Comparison of ENCODE assay signal across 13 cellular contexts in genomic region chr5:161548472-161549094, GRCh38. TPM values are rescaled to one million over a fixed set of nuclear protein-coding genes. Genes with fewer than 3 reads are reported as not detected.
DNase-seq lines count a peak whose midpoint lies in the region; ATAC-seq and TF ChIP-seq lines count a peak whose summit lies in the region.
"Had no signal": no experiment of that assay in that cellular context is flagged by ENCODE, and none has a peak within 500 bp of the region (broad histone marks: within the 10 kb centered on the region; RNA-seq: fewer than 3 reads in every experiment).

No MANE protein-coding gene starts in this region.

- peak overlapping the region; percentile 78 to 86 (median 85) for H3K4me3 Mint-ChIP-seq in nephron
- no peak overlapping the region for H3K4me3 Mint-ChIP-seq in stimulated activated memory B cell treated with anti-CD40 and anti-IgM and Interleukin-4, amounts not matched to agents 10 μg/mL and 1 μg/mL and 100 μg/mL, for 72 hours
- no peak overlapping the region for H3K4me3 Mint-ChIP-seq in activated T-helper 2 cell treated with anti-CD3 and anti-CD28 coated beads, Interferon-gamma antibody, Interleukin-2, Interleukin-4, amounts not matched to agents 10 μg/mL and 5 μg/mL and 100 μg/mL, durations not matched to agents 14 hours and 24 hours and 36 hours (ENCODE audit: low read depth)
- H3K4me3 Mint-ChIP-seq: activated T-helper 1 cell treated with anti-CD3 and anti-CD28 coated beads, Interleukin-12 subunit alpha, Interleukin-12 subunit beta, Interleukin-2, Interleukin-4 antibody, amounts not matched to agents 30 ng/mL and 10 ng/mL and 1 ng/mL, durations not matched to agents 14 hours and 24 hours and 36 hours; CD8-positive, alpha-beta T cell had no signal

- peaks cover 57% of the 10 kb centered on the region for H3K27me3 ChIP-seq in H7 (ENCODE audit: control insufficient read depth, insufficient read depth, low read length)
- peaks cover 54% of the 10 kb centered on the region for H3K27me3 ChIP-seq in foreskin keratinocyte
- H3K27me3 ChIP-seq: vagina had no signal

- H3K27me3 Mint-ChIP-seq in nephron (ENCODE audit: low read depth), result peaks cover 88% of the 10 kb centered on the region
- H3K27me3 Mint-ChIP-seq in stimulated activated memory B cell treated with anti-CD40 and anti-IgM and Interleukin-4, amounts not matched to agents 10 μg/mL and 1 μg/mL and 100 μg/mL, for 72 hours, result peaks cover 54% of the 10 kb centered on the region
- H3K27me3 Mint-ChIP-seq in activated T-helper 2 cell treated with anti-CD3 and anti-CD28 coated beads, Interferon-gamma antibody, Interleukin-2, Interleukin-4, amounts not matched to agents 10 μg/mL and 5 μg/mL and 100 μg/mL, durations not matched to agents 14 hours and 24 hours and 36 hours (ENCODE audit: low read depth), result peaks cover 56% of the 10 kb centered on the region

- H3K27ac Mint-ChIP-seq in nephron, result no peak overlapping the region
- H3K27ac Mint-ChIP-seq in stimulated activated memory B cell treated with anti-CD40 and anti-IgM and Interleukin-4, amounts not matched to agents 10 μg/mL and 1 μg/mL and 100 μg/mL, for 72 hours, result no peak overlapping the region
- H3K27ac Mint-ChIP-seq in activated T-helper 2 cell treated with anti-CD3 and anti-CD28 coated beads, Interferon-gamma antibody, Interleukin-2, Interleukin-4, amounts not matched to agents 10 μg/mL and 5 μg/mL and 100 μg/mL, durations not matched to agents 14 hours and 24 hours and 36 hours, result no peak overlapping the region
- H3K27ac Mint-ChIP-seq: activated T-helper 1 cell treated with anti-CD3 and anti-CD28 coated beads, Interleukin-12 subunit alpha, Interleukin-12 subunit beta, Interleukin-2, Interleukin-4 antibody, amounts not matched to agents 30 ng/mL and 10 ng/mL and 1 ng/mL, durations not matched to agents 14 hours and 24 hours and 36 hours; CD8-positive, alpha-beta T cell had no signal

- peak overlapping the region; percentile 58 for H3K4me3 ChIP-seq in H7 (ENCODE audit: insufficient read depth, low read depth, low read length)

- peaks cover 26% of the 10 kb centered on the region for H3K4me1 Mint-ChIP-seq in nephron
- peaks cover 20% of the 10 kb centered on the region for H3K4me1 Mint-ChIP-seq in stimulated activated memory B cell treated with anti-CD40 and anti-IgM and Interleukin-4, amounts not matched to agents 10 μg/mL and 1 μg/mL and 100 μg/mL, for 72 hours
- H3K4me1 Mint-ChIP-seq in activated T-helper 2 cell treated with anti-CD3 and anti-CD28 coated beads, Interferon-gamma antibody, Interleukin-2, Interleukin-4, amounts not matched to agents 10 μg/mL and 5 μg/mL and 100 μg/mL, durations not matched to agents 14 hours and 24 hours and 36 hours (ENCODE audit: low read depth), result peaks cover 19% of the 10 kb centered on the region

- H3K27ac ChIP-seq in foreskin keratinocyte, result no peak overlapping the region
- H3K27ac ChIP-seq: Peyer's patch, vagina had no signal

- no peaks in the 10 kb centered on the region for H3K4me1 ChIP-seq in foreskin keratinocyte

- no peak for TF ChIP-seq POLR2A in GM18505 (IDR thresholded peaks at IDR 0.05; ENCODE audit: borderline replicate concordance, extremely low read depth, insufficient read depth, insufficient read length)

- peaks cover 6% of the 10 kb centered on the region for H3K9me3 Mint-ChIP-seq in nephron
- H3K9me3 Mint-ChIP-seq in stimulated activated memory B cell treated with anti-CD40 and anti-IgM and Interleukin-4, amounts not matched to agents 10 μg/mL and 1 μg/mL and 100 μg/mL, for 72 hours, result peaks cover 5% of the 10 kb centered on the region
- no peaks in the 10 kb centered on the region for H3K9me3 Mint-ChIP-seq in activated T-helper 2 cell treated with anti-CD3 and anti-CD28 coated beads, Interferon-gamma antibody, Interleukin-2, Interleukin-4, amounts not matched to agents 10 μg/mL and 5 μg/mL and 100 μg/mL, durations not matched to agents 14 hours and 24 hours and 36 hours
- H3K9me3 Mint-ChIP-seq: activated T-helper 1 cell treated with anti-CD3 and anti-CD28 coated beads, Interleukin-12 subunit alpha, Interleukin-12 subunit beta, Interleukin-2, Interleukin-4 antibody, amounts not matched to agents 30 ng/mL and 10 ng/mL and 1 ng/mL, durations not matched to agents 14 hours and 24 hours and 36 hours had no signal

- intact Hi-C loops in activated T-helper 2 cell treated with anti-CD3 and anti-CD28 coated beads, Interferon-gamma antibody, Interleukin-2, Interleukin-4, amounts not matched to agents 10 μg/mL and 5 μg/mL and 100 μg/mL, durations not matched to agents 14 hours and 24 hours and 36 hours (cut with micrococcal nuclease), result loop anchor here (5.0 to 10.0 kb wide), 2 partner anchors 1041 to 1114 kb away; no protein-coding TSS in a partner anchor

- H3K36me3 ChIP-seq in H7 (replicated peaks; ENCODE audit: control insufficient read depth, insufficient read depth, low read length), result no peaks in the 10 kb centered on the region
- H3K36me3 ChIP-seq: Peyer's patch, vagina had no signal

- TF ChIP-seq CTCF in foreskin keratinocyte (conservative IDR thresholded peaks at IDR 0.05) (no peak), nephron (IDR thresholded peaks at IDR 0.05; ENCODE audit: unreplicated experiment in 3 of 3) (no peak)

- ATAC-seq in foreskin keratinocyte, result peak; percentile 6
- ATAC-seq in GM18505 (IDR thresholded peaks at IDR 0.05; ENCODE audit: unreplicated experiment), result no peak
- ATAC-seq in stimulated activated memory B cell treated with anti-CD40 and anti-IgM and Interleukin-4, amounts not matched to agents 10 μg/mL and 1 μg/mL and 100 μg/mL, for 72 hours, result no peak
- ATAC-seq in GM19035 (IDR thresholded peaks at IDR 0.05; ENCODE audit: unreplicated experiment), result no peak
- ATAC-seq: CD8-positive, alpha-beta T cell had no signal

- DNase-seq in AG20443 (ENCODE audit: low spot score) (peak; percentile 12), H7 (peak; percentile 70), foreskin keratinocyte (no peak)
- DNase-seq in activated T-helper 2 cell treated with anti-CD3 and anti-CD28 coated beads, Interferon-gamma antibody, Interleukin-2, Interleukin-4, amounts not matched to agents 10 μg/mL and 5 μg/mL and 100 μg/mL, durations not matched to agents 14 hours and 24 hours and 36 hours (ENCODE audit: low spot score), result no peak
- DNase-seq: NCI-H2029 had no signal

- no peaks in the 10 kb centered on the region for H3K36me3 Mint-ChIP-seq in nephron (ENCODE audit: low read depth)
- H3K36me3 Mint-ChIP-seq in stimulated activated memory B cell treated with anti-CD40 and anti-IgM and Interleukin-4, amounts not matched to agents 10 μg/mL and 1 μg/mL and 100 μg/mL, for 72 hours, result no peaks in the 10 kb centered on the region
- H3K36me3 Mint-ChIP-seq in activated T-helper 2 cell treated with anti-CD3 and anti-CD28 coated beads, Interferon-gamma antibody, Interleukin-2, Interleukin-4, amounts not matched to agents 10 μg/mL and 5 μg/mL and 100 μg/mL, durations not matched to agents 14 hours and 24 hours and 36 hours (ENCODE audit: low read depth), result no peaks in the 10 kb centered on the region
- H3K36me3 Mint-ChIP-seq: CD8-positive, alpha-beta T cell had no signal

RNA-seq across cellular contexts. Expression of gene GABRB2, which starts 2.1 kb away (rescaled TPM):
- total RNA-seq in H7 (2014; rRNA removed; shearing (Covaris generic)), result 4.7 and 5.3 TPM in 2 replicates
- total RNA-seq in foreskin keratinocyte, result not detected in 2 replicates
- not detected in 2 replicates for polyA plus RNA-seq in foreskin keratinocyte
- total RNA-seq in activated T-helper 2 cell treated with anti-CD3 and anti-CD28 coated beads, Interferon-gamma antibody, Interleukin-2, Interleukin-4, amounts not matched to agents 10 μg/mL and 5 μg/mL and 100 μg/mL, durations not matched to agents 14 hours and 24 hours and 36 hours, result not detected in 2 replicates
- total RNA-seq: activated T-helper 1 cell treated with anti-CD3 and anti-CD28 coated beads, Interleukin-12 subunit alpha, Interleukin-12 subunit beta, Interleukin-2, Interleukin-4 antibody, amounts not matched to agents 30 ng/mL and 10 ng/mL and 1 ng/mL, durations not matched to agents 14 hours and 24 hours and 36 hours; CD8-positive, alpha-beta T cell had no signal

Comparison
In these comparisons a context has a peak if more than half of its experiments do, and no peak if none do; other contexts are left out.
1. DNase-seq: peak in AG20443 (single experiment) and H7 (single experiment); none in foreskin keratinocyte (0 of 2) and activated T-helper 2 cell treated with anti-CD3 and anti-CD28 coated beads, Interferon-gamma antibody, Interleukin-2, Interleukin-4, amounts not matched to agents 10 μg/mL and 5 μg/mL and 100 μg/mL, durations not matched to agents 14 hours and 24 hours and 36 hours (single experiment).
2. H3K4me3 Mint-ChIP-seq: peak in nephron (3 of 3); none in stimulated activated memory B cell treated with anti-CD40 and anti-IgM and Interleukin-4, amounts not matched to agents 10 μg/mL and 1 μg/mL and 100 μg/mL, for 72 hours (single experiment) and activated T-helper 2 cell treated with anti-CD3 and anti-CD28 coated beads, Interferon-gamma antibody, Interleukin-2, Interleukin-4, amounts not matched to agents 10 μg/mL and 5 μg/mL and 100 μg/mL, durations not matched to agents 14 hours and 24 hours and 36 hours (single experiment).